In genomic region chr12:124457287-124458219, GRCh38 we compare ENCODE assay signal across 1 cellular context.
TF ChIP-seq lines count a peak whose summit lies in the region.

No MANE protein-coding gene starts in this region.

TF ChIP-seq in GM12878, 131 proteins besides CTCF, POLR2A, EP300 and RAD21 (continued from another document):
- TF ChIP-seq E2F4 (IDR thresholded peaks at IDR 0.05; ENCODE audit: low read depth, low read length) (no peak), ATF7 (IDR thresholded peaks at IDR 0.05; ENCODE audit: low read depth) (peak; percentile 55; the same call in 1 of the 2 replicates), NBN (IDR thresholded peaks at IDR 0.05) (peak; percentile 55; the same call in 1 of the 2 replicates), GATAD2B (conservative IDR thresholded peaks at IDR 0.05; ENCODE audit: low read depth) (peak; percentile 56), PAX5 (IDR thresholded peaks at IDR 0.05; ENCODE audit: borderline replicate concordance, low read depth, low read length) (peak; percentile 36; the same call in 1 of the 2 replicates), ETV6 (conservative IDR thresholded peaks at IDR 0.05 in 1 of 2, IDR thresholded peaks at IDR 0.05 in 1 of 2; ENCODE audit: borderline replicate concordance in 1 of 2, low read depth in 1 of 2) (peak in 1 of 2 experiments; percentile 59; a peak in 1 of 4 replicates), FOXK2 (IDR thresholded peaks at IDR 0.05) (no peak), BHLHE40 (IDR thresholded peaks at IDR 0.05; ENCODE audit: borderline replicate concordance in 1 of 2, low read depth in 2 of 2, low read length in 1 of 2) (peak in 1 of 2 experiments; percentile 35; a peak in 1 of 4 replicates), BCL3 (IDR thresholded peaks at IDR 0.05; ENCODE audit: borderline replicate concordance, insufficient read depth, low read depth, low read length, poor library complexity, severe bottlenecking) (peak; percentile 54), SPI1 (IDR thresholded peaks at IDR 0.05; ENCODE audit: borderline replicate concordance, insufficient read depth, low read depth, low read length) (no peak), HDGF (IDR thresholded peaks at IDR 0.05) (0 out of 2 replicates have a peak, but pooled peaks have one; percentile 74), EED (IDR thresholded peaks at IDR 0.05; ENCODE audit: low read depth) (peak; percentile 53), IKZF2 (IDR thresholded peaks at IDR 0.05) (peak; percentile 29 to 60; a peak in 2 of 4 replicates), MXI1 (IDR thresholded peaks at IDR 0.05; ENCODE audit: low read depth, low read length) (peak; percentile 17; the same call in 1 of the 2 replicates), ATF3 (IDR thresholded peaks at IDR 0.05; ENCODE audit: borderline replicate concordance, extremely low read depth, low read depth, low read length) (no peak), MTA3 (IDR thresholded peaks at IDR 0.05; ENCODE audit: borderline replicate concordance, low read length) (no peak), NFIC (IDR thresholded peaks at IDR 0.05; ENCODE audit: low read depth, low read length) (peak; percentile 37; the same call in 1 of the 2 replicates), RAD51 (IDR thresholded peaks at IDR 0.05) (peak; percentile 49; the same call in 1 of the 2 replicates), TARDBP (IDR thresholded peaks at IDR 0.05; ENCODE audit: borderline replicate concordance) (no peak), IKZF1 (conservative IDR thresholded peaks at IDR 0.05) (peak; percentile 74), FOXM1 (IDR thresholded peaks at IDR 0.05; ENCODE audit: low read depth, low read length) (0 out of 2 replicates have a peak, but pooled peaks have one; percentile 34), BACH1 (IDR thresholded peaks at IDR 0.05; ENCODE audit: borderline replicate concordance) (no peak), RELB (IDR thresholded peaks at IDR 0.05; ENCODE audit: low read depth) (peak; percentile 81; the same call in 1 of the 2 replicates), DPF2 (IDR thresholded peaks at IDR 0.05) (peak; percentile 63; the same call in 1 of the 2 replicates), ZNF687 (IDR thresholded peaks at IDR 0.05) (peak; percentile 80; the same call in 1 of the 2 replicates), SKIL (IDR thresholded peaks at IDR 0.05; ENCODE audit: low read depth, poor library complexity, severe bottlenecking) (no peak), RELA (IDR thresholded peaks at IDR 0.05; ENCODE audit: borderline replicate concordance, partially characterized antibody) (peak; percentile 31)
